19 cellular contexts compared by ENCODE assay signal in the genomic region with DNA sequence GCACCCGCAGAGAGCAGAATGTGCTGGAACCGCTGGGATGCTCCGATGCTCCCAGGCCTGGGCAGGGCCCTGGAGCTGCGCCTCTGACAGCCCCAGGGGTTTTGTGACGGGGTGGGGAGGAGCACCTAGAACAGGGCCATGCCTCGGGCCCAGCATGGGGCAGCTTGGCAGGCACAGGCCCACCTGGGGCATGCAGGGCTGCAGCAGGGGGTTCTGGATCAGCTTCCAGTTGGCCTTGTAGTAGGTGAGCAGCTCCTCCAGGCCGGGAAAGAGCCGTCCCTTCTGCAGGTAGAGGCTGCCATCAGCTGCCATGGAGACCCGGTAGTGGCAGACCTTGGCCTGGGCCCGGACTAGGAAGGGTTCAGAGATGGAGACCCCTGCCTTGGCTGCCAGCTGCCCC. TPM values are rescaled to one million over a fixed set of nuclear protein-coding genes. Genes with fewer than 3 reads are reported as not detected.
"Had no signal": no experiment of that assay in that cellular context is flagged by ENCODE, and none has a peak within 500 bp of the region (broad histone marks: within the 10 kb centered on the region; RNA-seq: fewer than 3 reads in every experiment).

No MANE protein-coding gene starts in this region.

- H3K4me1 ChIP-seq: neural progenitor cell had no signal

- H3K27me3 Mint-ChIP-seq: activated T-helper 17 cell treated with anti-CD3 and anti-CD28 coated beads, Interleukin-2, amount 50 U/mL, for 72 hours had no signal

- H3K4me3 ChIP-seq: hepatocyte, lung, neural progenitor cell, pancreas, thyroid gland had no signal

- H3K9me3 ChIP-seq: esophagus squamous epithelium, pancreas, thyroid gland had no signal

- DNase-seq: activated naive CD4-positive, alpha-beta T cell treated with anti-CD3 and anti-CD28 coated beads for 36 hours; activated naive CD8-positive, alpha-beta T cell treated with anti-CD3 and anti-CD28 coated beads, Interleukin-2, amount 50 U/mL, for 24 hours; aorta; cerebellar nuclear complex; effector CD8-positive, alpha-beta T cell; esophagus squamous epithelium; islet precursor cell; pancreas; stimulated activated CD4-positive, alpha-beta T cell treated with anti-CD3 and anti-CD28 coated beads, Interleukin-12 subunit alpha, Interleukin-12 subunit beta, amount 100 ng/mL, for 4 hours; T-helper 9 cell; thyroid gland had no signal

- H3K36me3 ChIP-seq: esophagus squamous epithelium, neural progenitor cell, pancreas, thyroid gland had no signal

- H3K27ac Mint-ChIP-seq: activated naive CD4-positive, alpha-beta T cell treated with anti-CD3 and anti-CD28 coated beads for 36 hours; activated naive CD8-positive, alpha-beta T cell treated with anti-CD3 and anti-CD28 coated beads, Interleukin-2, amount 50 U/mL, for 24 hours; activated T-helper 17 cell treated with anti-CD3 and anti-CD28 coated beads, Interleukin-2, amount 50 U/mL, for 72 hours; neural progenitor cell had no signal

- ATAC-seq: activated naive CD8-positive, alpha-beta T cell treated with anti-CD3 and anti-CD28 coated beads, Interleukin-2, amount 50 U/mL, for 24 hours; activated T-helper 17 cell treated with anti-CD3 and anti-CD28 coated beads, Interleukin-2, amount 50 U/mL, for 72 hours; pancreas; stimulated activated effector memory CD8-positive, alpha-beta T cell treated with anti-CD3 and anti-CD28 coated beads, Interleukin-12 subunit alpha, Interleukin-12 subunit beta, amount 100 ng/mL, for 72 hours had no signal

- H3K27me3 ChIP-seq: hepatocyte, neural progenitor cell, pancreas, thyroid gland had no signal

- H3K36me3 Mint-ChIP-seq: neural progenitor cell had no signal

- H3K27ac ChIP-seq: hepatocyte, neural progenitor cell, pancreas, thyroid gland had no signal

- H3K9me3 Mint-ChIP-seq: activated naive CD4-positive, alpha-beta T cell treated with anti-CD3 and anti-CD28 coated beads for 36 hours; activated naive CD8-positive, alpha-beta T cell treated with anti-CD3 and anti-CD28 coated beads, Interleukin-2, amount 50 U/mL, for 24 hours; activated T-helper 17 cell treated with anti-CD3 and anti-CD28 coated beads, Interleukin-2, amount 50 U/mL, for 72 hours; neural progenitor cell; stimulated activated effector memory CD8-positive, alpha-beta T cell treated with anti-CD3 and anti-CD28 coated beads, Interleukin-12 subunit alpha, Interleukin-12 subunit beta, amount 100 ng/mL, for 72 hours had no signal

- H3K4me3 Mint-ChIP-seq: activated naive CD4-positive, alpha-beta T cell treated with anti-CD3 and anti-CD28 coated beads for 36 hours; activated naive CD8-positive, alpha-beta T cell treated with anti-CD3 and anti-CD28 coated beads, Interleukin-2, amount 50 U/mL, for 24 hours; activated T-helper 17 cell treated with anti-CD3 and anti-CD28 coated beads, Interleukin-2, amount 50 U/mL, for 72 hours; stimulated activated effector memory CD8-positive, alpha-beta T cell treated with anti-CD3 and anti-CD28 coated beads, Interleukin-12 subunit alpha, Interleukin-12 subunit beta, amount 100 ng/mL, for 72 hours had no signal

RNA-seq across cellular contexts. Expression of gene SRMS, which starts 4.4 kb away (rescaled TPM):
- total RNA-seq: activated naive CD4-positive, alpha-beta T cell treated with anti-CD3 and anti-CD28 coated beads for 36 hours; activated T-helper 17 cell treated with anti-CD3 and anti-CD28 coated beads, Interleukin-2, amount 50 U/mL, for 72 hours; aorta; endothelial cell of umbilical vein; esophagus squamous epithelium; fibroblast of villous mesenchyme; glomerular endothelial cell; hepatocyte; lung; pancreas; thyroid gland had no signal

RNA-seq across cellular contexts. Expression of gene PTK6, which starts 6.0 kb away (rescaled TPM):
- total RNA-seq: glomerular endothelial cell had no signal
